In genomic region chr10:91298224-91298862, GRCh38 we compare ENCODE assay signal across 8 cellular contexts.
DNase-seq lines count a peak whose midpoint lies in the region; ATAC-seq, FAIRE-seq and TF ChIP-seq lines count a peak whose summit lies in the region.

No MANE protein-coding gene starts in this region.

- H3K4me1 Mint-ChIP-seq in neural crest cell = peaks cover 21% of the 10 kb centered on the region
- peaks cover 10% of the 10 kb centered on the region for H3K4me1 Mint-ChIP-seq in stimulated activated naive CD8-positive, alpha-beta T cell treated with anti-CD3 and anti-CD28 coated beads, Interleukin-15, amount 100 ng/mL, for 72 hours

- H3K4me3 ChIP-seq in foreskin fibroblast (ENCODE audit: low read depth in 1 of 2, low read length in 2 of 2) = peak overlapping the region; percentile 46 to 54

- ATAC-seq in GM21619 (IDR thresholded peaks at IDR 0.05; ENCODE audit: unreplicated experiment) = peak; percentile 91
- ATAC-seq in stimulated activated naive CD8-positive, alpha-beta T cell treated with anti-CD3 and anti-CD28 coated beads, Interleukin-15, amount 100 ng/mL, for 72 hours = peak; percentile 97

- DNase-seq in DMS153 (lab: John Stamatoyannopoulos, UW) = peak; percentile 87
- DNase-seq in KG1 (lab: John Stamatoyannopoulos, UW) = peak; percentile 54
- peak; percentile 53 for DNase-seq in RCC 7860 (ENCODE audit: low spot score)
- peak; percentile 68 for DNase-seq in activated T-helper 9 cell treated with anti-CD3 and anti-CD28 coated beads, Interleukin-2, amount 50 U/mL, for 16 hours (ENCODE audit: low read depth)
- DNase-seq in foreskin fibroblast = peak; percentile 61 to 91
- peak; percentile 79 for DNase-seq in neural crest cell (ENCODE audit: low read depth, low spot score)
- peak; percentile 72 to 82 for DNase-seq in stimulated activated naive CD8-positive, alpha-beta T cell treated with anti-CD3 and anti-CD28 coated beads, Interleukin-15, amount 100 ng/mL, for 72 hours

- H3K27me3 Mint-ChIP-seq in neural crest cell (ENCODE audit: low read depth) = no peaks in the 10 kb centered on the region
- no peaks in the 10 kb centered on the region for H3K27me3 Mint-ChIP-seq in stimulated activated naive CD8-positive, alpha-beta T cell treated with anti-CD3 and anti-CD28 coated beads, Interleukin-15, amount 100 ng/mL, for 72 hours

- peak; percentile 89 for TF ChIP-seq CTCF in foreskin fibroblast (IDR thresholded peaks at IDR 0.05; ENCODE audit: low read depth, low read length)
- TF ChIP-seq CTCF in neural crest cell (conservative IDR thresholded peaks at IDR 0.05) = peak; percentile 97

- peak overlapping the region; percentile 39 for H3K4me3 Mint-ChIP-seq in neural crest cell
- H3K4me3 Mint-ChIP-seq in stimulated activated naive CD8-positive, alpha-beta T cell treated with anti-CD3 and anti-CD28 coated beads, Interleukin-15, amount 100 ng/mL, for 72 hours = peak overlapping the region; percentile 70 to 72

- FAIRE-seq in RCC 7860 (lab: Jason Lieb, UNC) = no peak

- no peaks in the 10 kb centered on the region for H3K9me3 Mint-ChIP-seq in neural crest cell
- no peaks in the 10 kb centered on the region for H3K9me3 Mint-ChIP-seq in stimulated activated naive CD8-positive, alpha-beta T cell treated with anti-CD3 and anti-CD28 coated beads, Interleukin-15, amount 100 ng/mL, for 72 hours

- H3K27ac Mint-ChIP-seq in neural crest cell (ENCODE audit: unreplicated experiment) = no peak overlapping the region
- H3K27ac Mint-ChIP-seq in stimulated activated naive CD8-positive, alpha-beta T cell treated with anti-CD3 and anti-CD28 coated beads, Interleukin-15, amount 100 ng/mL, for 72 hours = no peak overlapping the region

- no peaks in the 10 kb centered on the region for H3K36me3 Mint-ChIP-seq in neural crest cell (ENCODE audit: low read depth)

Comparison
In these comparisons a context has a peak if more than half of its experiments do, and no peak if none do; other contexts are left out.
1. Peak in every context shown above with its lines: DNase-seq, ATAC-seq and H3K4me3 ChIP-seq.